In the genomic region with DNA sequence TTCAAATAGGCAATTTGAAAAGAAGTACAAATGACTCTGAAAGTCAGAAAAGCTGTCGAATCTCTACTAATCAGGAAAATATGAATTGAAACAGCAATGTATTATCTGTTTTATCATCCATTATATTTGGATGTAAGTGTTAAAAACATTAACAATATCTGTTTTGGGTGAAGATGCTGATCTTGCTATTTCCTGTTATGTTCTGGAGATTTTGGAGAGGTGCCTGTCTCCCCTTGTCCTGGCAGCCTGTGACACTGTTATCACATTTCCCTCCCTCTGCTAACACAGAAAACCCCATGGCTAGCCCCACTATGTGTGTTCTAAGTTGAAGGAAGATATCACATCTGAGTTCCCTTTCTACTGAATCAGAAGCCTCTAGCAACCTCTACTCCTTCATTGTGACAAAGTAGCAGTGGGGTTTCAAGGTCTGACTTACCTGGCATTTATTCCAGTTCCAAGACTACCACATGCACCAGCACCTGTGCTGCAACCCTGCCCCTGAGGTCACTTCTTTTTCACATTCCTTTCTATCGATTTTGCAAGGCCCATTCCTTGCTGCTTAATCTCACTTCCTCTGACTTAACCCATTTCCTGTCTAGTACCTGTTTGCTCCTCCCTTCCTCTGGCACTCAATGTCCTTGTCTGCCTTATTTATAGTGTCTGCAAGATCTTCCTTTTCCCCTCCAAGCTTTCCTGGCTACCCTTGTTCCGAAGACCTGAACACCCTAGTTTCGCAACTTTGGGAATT, we compare ENCODE assay signal across 12 cellular contexts.
A peak's percentile ranks its signal among the peaks of the same experiment; 100 is the strongest.
DNase-seq lines count a peak whose midpoint lies in the region; ATAC-seq and TF ChIP-seq lines count a peak whose summit lies in the region.
"Had no signal": no experiment of that assay in that cellular context is flagged by ENCODE, and none has a peak within 500 bp of the region (broad histone marks: within the 10 kb centered on the region; RNA-seq: fewer than 3 reads in every experiment).

No MANE protein-coding gene starts in this region.

- peaks cover 11% of the 10 kb centered on the region for H3K4me1 ChIP-seq in Loucy (ENCODE audit: insufficient read depth, low read length, poor library complexity, severe bottlenecking)

- no peaks in the 10 kb centered on the region for H4K20me1 ChIP-seq in Loucy (ENCODE audit: insufficient read depth, low read length, poor library complexity, severe bottlenecking)

- peak overlapping the region; percentile 42 for H2AFZ ChIP-seq in Loucy (ENCODE audit: low read length)

- no peaks in the 10 kb centered on the region for H3F3A ChIP-seq in Loucy (ENCODE audit: low read depth)

- peak overlapping the region; percentile 47 for H3K4me2 ChIP-seq in Loucy (ENCODE audit: low read depth, low read length, poor library complexity, severe bottlenecking)

- no peaks in the 10 kb centered on the region for H3K79me2 ChIP-seq in Loucy (ENCODE audit: insufficient read depth, low read length)

- H3K27me3 ChIP-seq in Loucy (ENCODE audit: insufficient read depth, low read length, poor library complexity, severe bottlenecking), result no peaks in the 10 kb centered on the region

- TF ChIP-seq CTCF in Loucy (conservative IDR thresholded peaks at IDR 0.05; ENCODE audit: low read length) (no peak), epithelial cell of esophagus (IDR thresholded peaks at IDR 0.05; ENCODE audit: insufficient read depth, low read depth, low read length, missing control alignments) (no peak)

- ATAC-seq in GM18502 (IDR thresholded peaks at IDR 0.05; ENCODE audit: poor library complexity, unreplicated experiment) (peak; percentile 62), GM21717 (IDR thresholded peaks at IDR 0.05; ENCODE audit: unreplicated experiment) (peak; percentile 53), GM21528 (IDR thresholded peaks at IDR 0.05; ENCODE audit: low FRiP score, unreplicated experiment) (no peak)
- ATAC-seq: activated CD8-positive, alpha-beta T cell treated with anti-CD3 and anti-CD28 coated beads, Interleukin-2, amount 10 ng/mL, durations not matched to agents 7 days and 5 days had no signal

- H3K9ac ChIP-seq in Loucy (ENCODE audit: low read depth, low read length, poor library complexity, severe bottlenecking), result no peak overlapping the region

- DNase-seq in epithelial cell of esophagus (ENCODE audit: low read depth) (peak; percentile 90), NOMO-1 treated with dmso at 0.1 percent for 144 hours (lab: John Stamatoyannopoulos, UW; ENCODE audit: unreplicated experiment) (no peak), NCI-H1436 treated with DMSO at 0.1 percent for 48 hours (lab: John Stamatoyannopoulos, UW) (no peak), cerebellum (ENCODE audit: low spot score) (no peak)
- DNase-seq: activated CD8-positive, alpha-beta T cell treated with anti-CD3 and anti-CD28 coated beads, Interleukin-2, amount 10 ng/mL, durations not matched to agents 7 days and 5 days; C1 segment of cervical spinal cord; NCI-H2081 treated with DMSO at 0.1 percent for 48 hours had no signal

- H3K4me3 ChIP-seq in Loucy (ENCODE audit: low read length, poor library complexity, severe bottlenecking) (no peak overlapping the region), epithelial cell of esophagus (ENCODE audit: low read length) (no peak overlapping the region)
- H3K4me3 ChIP-seq: lung had no signal

- no peaks in the 10 kb centered on the region for H3K9me3 ChIP-seq in Loucy (ENCODE audit: insufficient read depth, low read depth, low read length)

- no peaks in the 10 kb centered on the region for H3K9me2 ChIP-seq in Loucy (replicated peaks; ENCODE audit: low read depth, low read length)

- H3K36me3 ChIP-seq in Loucy (ENCODE audit: insufficient read depth, low read length), result no peaks in the 10 kb centered on the region
